In the genomic region with DNA sequence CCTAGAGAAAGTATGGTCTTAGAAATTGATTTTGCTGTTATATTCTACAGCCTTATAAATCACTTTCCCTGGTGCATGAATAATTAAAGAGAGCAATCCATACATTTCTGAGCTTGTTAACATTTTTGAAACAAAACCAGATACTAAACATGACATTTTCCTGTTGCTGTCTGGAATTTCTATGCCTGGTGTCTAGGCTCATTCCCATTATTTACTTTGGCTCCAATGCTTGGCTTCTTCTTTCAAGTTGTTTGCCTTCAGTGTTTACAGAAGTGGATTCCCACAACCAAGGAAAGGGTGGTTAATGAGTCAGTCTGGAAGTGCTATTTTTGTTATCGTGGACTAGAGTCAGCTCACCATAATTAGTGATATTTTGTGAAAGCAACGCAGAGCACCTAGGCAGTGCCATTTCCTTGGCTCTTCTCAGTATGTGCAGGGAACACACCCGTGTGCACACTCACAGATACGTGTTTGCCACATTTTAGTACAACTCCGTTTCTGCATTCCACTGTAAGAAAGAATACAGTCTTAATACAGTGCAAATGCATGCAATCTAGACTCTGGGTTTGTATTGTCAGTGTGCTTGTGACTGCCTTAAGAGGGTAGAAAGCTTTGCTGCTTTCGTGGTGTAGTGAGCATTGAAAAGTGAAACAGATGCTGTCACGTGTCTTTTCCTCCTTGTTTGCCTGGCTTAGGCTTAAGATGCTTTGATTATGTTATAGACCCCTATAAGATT, we compare ENCODE assay signal across 1 cellular context.
TF ChIP-seq lines count a peak whose summit lies in the region.

No MANE protein-coding gene starts in this region.

TF ChIP-seq in SK-N-SH, 30 proteins besides CTCF, POLR2A, EP300 and RAD21 (continued from another document):
- TF ChIP-seq, protein P1, sequence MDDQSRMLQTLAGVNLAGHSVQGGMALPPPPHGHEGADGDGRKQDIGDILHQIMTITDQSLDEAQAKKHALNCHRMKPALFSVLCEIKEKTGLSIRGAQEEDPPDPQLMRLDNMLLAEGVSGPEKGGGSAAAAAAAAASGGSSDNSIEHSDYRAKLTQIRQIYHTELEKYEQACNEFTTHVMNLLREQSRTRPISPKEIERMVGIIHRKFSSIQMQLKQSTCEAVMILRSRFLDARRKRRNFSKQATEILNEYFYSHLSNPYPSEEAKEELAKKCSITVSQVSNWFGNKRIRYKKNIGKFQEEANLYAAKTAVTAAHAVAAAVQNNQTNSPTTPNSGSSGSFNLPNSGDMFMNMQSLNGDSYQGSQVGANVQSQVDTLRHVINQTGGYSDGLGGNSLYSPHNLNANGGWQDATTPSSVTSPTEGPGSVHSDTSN (IDR thresholded peaks at IDR 0.05): peak; percentile 61
- TF ChIP-seq GATA2 (CRISPR knock-in tag; IDR thresholded peaks at IDR 0.05): no peak
- TF ChIP-seq RXRA (IDR thresholded peaks at IDR 0.05; ENCODE audit: borderline replicate concordance, low read depth): 0 out of 2 replicates have a peak, but pooled peaks have one; percentile 17
- no peak for TF ChIP-seq MXI1 (IDR thresholded peaks at IDR 0.05; ENCODE audit: low read depth, low read length)
- no peak for TF ChIP-seq EZH2phosphoT487 (IDR thresholded peaks at IDR 0.05; ENCODE audit: borderline replicate concordance, low read depth)
- TF ChIP-seq RCOR1 (IDR thresholded peaks at IDR 0.05; ENCODE audit: low read length): no peak
- no peak for TF ChIP-seq SIN3A (IDR thresholded peaks at IDR 0.05; ENCODE audit: borderline replicate concordance, low read depth, low read length)
- TF ChIP-seq, protein P2, sequence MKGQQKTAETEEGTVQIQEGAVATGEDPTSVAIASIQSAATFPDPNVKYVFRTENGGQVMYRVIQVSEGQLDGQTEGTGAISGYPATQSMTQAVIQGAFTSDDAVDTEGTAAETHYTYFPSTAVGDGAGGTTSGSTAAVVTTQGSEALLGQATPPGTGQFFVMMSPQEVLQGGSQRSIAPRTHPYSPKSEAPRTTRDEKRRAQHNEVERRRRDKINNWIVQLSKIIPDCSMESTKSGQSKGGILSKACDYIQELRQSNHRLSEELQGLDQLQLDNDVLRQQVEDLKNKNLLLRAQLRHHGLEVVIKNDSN (IDR thresholded peaks at IDR 0.05; ENCODE audit: borderline replicate concordance, low read depth): no peak
- 0 out of 2 replicates have a peak, but pooled peaks have one; percentile 49 for TF ChIP-seq TEAD4 (IDR thresholded peaks at IDR 0.05; ENCODE audit: borderline replicate concordance, insufficient read depth)
- TF ChIP-seq JUND (IDR thresholded peaks at IDR 0.05): peak; percentile 60
- no peak for TF ChIP-seq SMC3 (IDR thresholded peaks at IDR 0.05; ENCODE audit: low read depth, low read length)
- peak; percentile 46; the same call in 1 of the 2 replicates for TF ChIP-seq FOSL2 (IDR thresholded peaks at IDR 0.05; ENCODE audit: borderline replicate concordance, low read depth)
- no peak for TF ChIP-seq CHD2 (IDR thresholded peaks at IDR 0.05; ENCODE audit: low read length, partially characterized antibody)
- no peak for TF ChIP-seq TAF1 (IDR thresholded peaks at IDR 0.05; ENCODE audit: borderline replicate concordance, low read depth, low read length)
TF ChIP-seq in SK-N-SH: peak in this region for 10.
